Comparison of ENCODE assay signal across 8 cellular contexts in the genomic region with DNA sequence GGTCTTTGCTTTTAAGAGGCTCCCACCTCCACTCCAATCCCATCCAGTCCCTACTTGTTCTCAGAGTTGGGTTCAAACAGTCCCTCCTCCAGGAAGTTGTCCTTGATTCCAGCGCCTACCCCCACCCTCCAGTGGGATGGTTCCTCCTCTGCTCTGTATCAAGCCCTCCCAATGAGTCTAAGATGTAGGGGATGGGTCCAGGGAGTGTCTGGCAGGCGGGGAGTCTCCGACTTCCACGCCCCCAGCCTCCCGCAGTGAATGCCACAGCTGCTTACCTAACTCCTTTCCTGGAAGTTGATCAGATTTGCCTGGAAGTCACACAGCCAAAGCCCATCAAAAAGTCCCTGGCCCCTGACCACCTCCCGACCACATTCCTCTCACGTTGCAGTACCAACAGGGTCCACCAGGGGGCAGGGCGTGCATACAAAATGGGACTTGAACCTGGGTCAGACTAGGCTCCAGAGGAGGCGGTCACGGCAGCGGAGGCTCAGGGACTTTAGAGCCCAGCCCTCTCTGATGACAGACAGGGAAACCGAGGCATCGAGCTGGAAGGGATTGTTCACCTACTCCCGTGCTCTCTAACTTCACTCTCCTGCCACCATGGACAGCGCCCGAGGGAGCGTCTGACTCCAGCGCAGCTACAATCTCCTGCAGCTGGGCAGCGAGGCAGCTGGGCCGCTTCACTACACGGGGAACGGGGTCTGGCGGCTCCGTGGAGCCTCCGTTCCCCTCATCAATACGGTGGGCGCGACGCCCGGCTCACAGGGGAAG.
DNase-seq lines count a peak whose midpoint lies in the region; ATAC-seq and TF ChIP-seq lines count a peak whose summit lies in the region.

No MANE protein-coding gene starts in this region.

- H3K27ac ChIP-seq in VCaP = no peak overlapping the region

- ATAC-seq in GM18502 (IDR thresholded peaks at IDR 0.05; ENCODE audit: poor library complexity, unreplicated experiment) = peak; percentile 44
- no peak for ATAC-seq in HG02610 (IDR thresholded peaks at IDR 0.05; ENCODE audit: unreplicated experiment)

- DNase-seq in 8988T (peak; percentile 76), NCI-H1417 (lab: John Stamatoyannopoulos, UW) (peak; percentile 58 to 88 (median 76)), T47D (ENCODE audit: low read depth in 1 of 2, low spot score in 1 of 2) (peak; percentile 55 to 74), iPS-NIHi11 (ENCODE audit: low spot score) (peak; percentile 93)
- DNase-seq in stimulated activated CD4-positive, alpha-beta T cell treated with anti-CD3 and anti-CD28 coated beads, Interleukin-12 subunit alpha, Interleukin-12 subunit beta, amount 100 ng/mL, for 4 hours = peak; percentile 75

- in situ Hi-C loops in T47D (cut with HindIII; ENCODE audit: low pct_unique_long_range_greater_than_20kb, low sequenced_read_pairs) = no loop called here

- peak; percentile 92 for TF ChIP-seq CTCF in VCaP (conservative IDR thresholded peaks at IDR 0.05)
